8 cellular contexts compared by ENCODE assay signal in the genomic region with DNA sequence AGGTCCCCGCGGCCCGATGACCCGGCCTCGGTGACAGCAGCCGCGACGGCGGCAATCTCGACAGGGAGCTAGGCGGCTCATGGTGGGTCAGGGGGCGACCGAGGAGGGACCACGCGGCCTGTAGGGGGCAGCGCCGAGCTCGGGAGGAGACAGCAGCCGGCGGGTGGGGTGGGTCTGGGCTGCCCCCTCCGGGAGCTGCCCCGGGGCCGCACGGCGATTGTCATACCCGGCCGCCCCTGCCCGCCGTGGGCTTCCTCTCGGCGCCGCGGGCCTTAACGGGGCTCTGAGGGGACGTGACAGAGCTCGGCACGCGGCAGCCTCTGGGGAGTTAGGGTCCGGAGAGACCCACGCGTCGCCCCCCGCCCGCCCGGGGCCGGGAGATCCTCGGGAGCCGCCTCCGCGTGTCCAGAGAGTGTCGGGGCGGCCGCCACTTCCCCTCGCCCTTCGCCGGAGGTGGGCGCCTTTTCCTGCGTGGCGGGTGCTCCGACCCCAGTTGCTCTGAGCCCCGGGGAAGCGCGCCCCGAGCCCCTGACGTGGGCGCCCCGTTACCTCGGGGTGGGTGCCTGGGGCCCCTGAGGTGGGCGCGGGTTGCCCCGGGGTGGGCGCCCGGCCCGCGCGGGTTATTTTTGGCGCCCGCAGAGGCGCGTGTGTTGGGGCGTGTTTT. TPM values are rescaled to one million over a fixed set of nuclear protein-coding genes. Genes with fewer than 3 reads are reported as not detected.
DNase-seq lines count a peak whose midpoint lies in the region; ATAC-seq and TF ChIP-seq lines count a peak whose summit lies in the region.

No MANE protein-coding gene starts in this region.

- H3K4me3 ChIP-seq in Jurkat, Clone E6-1 (ENCODE audit: low read length): peak overlapping the region; percentile 82
- peak overlapping the region; percentile 78 for H3K4me3 ChIP-seq in effector memory CD4-positive, alpha-beta T cell (ENCODE audit: insufficient read depth, low read depth, low read length, poor library complexity, severe bottlenecking)

- H3K27ac Mint-ChIP-seq in Calu3 (ENCODE audit: unreplicated experiment) (peak overlapping the region; percentile 31), mesothelial cell of epicardium (no peak overlapping the region)

- H3K27me3 ChIP-seq in effector memory CD4-positive, alpha-beta T cell (replicated peaks; ENCODE audit: control insufficient read depth, insufficient read depth, low read length, poor library complexity, severe bottlenecking): no peaks in the 10 kb centered on the region

- no peaks in the 10 kb centered on the region for H3K9me3 ChIP-seq in effector memory CD4-positive, alpha-beta T cell (ENCODE audit: control insufficient read depth, low read length)

- H3K4me3 Mint-ChIP-seq in Calu3 (ENCODE audit: low read depth, unreplicated experiment): peak overlapping the region; percentile 79
- H3K4me3 Mint-ChIP-seq in mesothelial cell of epicardium: peak overlapping the region; percentile 89

- ATAC-seq in GM21515 (IDR thresholded peaks at IDR 0.05; ENCODE audit: unreplicated experiment): peak; percentile 43

- no peaks in the 10 kb centered on the region for H3K36me3 ChIP-seq in effector memory CD4-positive, alpha-beta T cell (ENCODE audit: control insufficient read depth, insufficient read depth, low read length)

- H3K9me3 Mint-ChIP-seq in Calu3 (ENCODE audit: low read depth, unreplicated experiment) (no peaks in the 10 kb centered on the region), mesothelial cell of epicardium (no peaks in the 10 kb centered on the region)

- BruUV-seq in Calu3 (replicated peaks; lab: Mats Ljungman, UMichigan): no TSS peak

- peaks cover 2% of the 10 kb centered on the region for H3K4me1 ChIP-seq in effector memory CD4-positive, alpha-beta T cell (ENCODE audit: control insufficient read depth, insufficient read depth, low read length, poor library complexity, severe bottlenecking)

- CTCF ChIA-PET in Calu3 (lab: Charles Lee): interaction anchor here (0.6 to 1.2 kb wide), 10 partner anchors 10 to 457 kb away, joined by 3 to 8 read pairs (median 4); no protein-coding TSS in a partner anchor

- H3K27me3 Mint-ChIP-seq in Calu3 (ENCODE audit: unreplicated experiment): no peaks in the 10 kb centered on the region
- H3K27me3 Mint-ChIP-seq in mesothelial cell of epicardium (ENCODE audit: low read depth): peaks cover 51% of the 10 kb centered on the region

- intact Hi-C loops in Calu3 (cut with micrococcal nuclease; ENCODE audit: unreplicated experiment): loop anchor here (10.0 kb wide), 2 partner anchors 279 to 351 kb away; partner anchors contain the start of gene DAZL

- TF ChIP-seq CTCF in Calu3 (IDR thresholded peaks at IDR 0.05; ENCODE audit: unreplicated experiment): no peak
- TF ChIP-seq CTCF in mesothelial cell of epicardium (IDR thresholded peaks at IDR 0.05; ENCODE audit: unreplicated experiment): no peak

- DNase-seq in Calu3 (peak; percentile 83), mesothelial cell of epicardium (ENCODE audit: low spot score in 2 of 2, unreplicated experiment in 2 of 2) (peak; percentile 38 to 72), putamen (ENCODE audit: low spot score) (no peak)
- DNase-seq in Jurkat, Clone E6-1 (ENCODE audit: low read depth, low spot score): no peak
- peak; percentile 81 to 86 for DNase-seq in activated CD4-positive, alpha-beta T cell treated with anti-CD3 and anti-CD28 coated beads, Interleukin-2, amount 50 U/mL, for 48 hours
- peak; percentile 42 to 59 (median 42) for DNase-seq in effector memory CD4-positive, alpha-beta T cell
- peak; percentile 52 to 61 for DNase-seq in stimulated activated CD8-positive, alpha-beta memory T cell treated with anti-CD3 and anti-CD28 coated beads, Interleukin-7, amount 100 ng/mL, for 1 hour (ENCODE audit: low read depth in 2 of 2)

- H3K4me1 Mint-ChIP-seq in Calu3 (ENCODE audit: low read depth, unreplicated experiment) (peaks cover 15% of the 10 kb centered on the region), mesothelial cell of epicardium (peaks cover 31% of the 10 kb centered on the region)

- H3K27ac ChIP-seq in effector memory CD4-positive, alpha-beta T cell (ENCODE audit: insufficient read depth, low read length, poor library complexity, severe bottlenecking): peak overlapping the region; percentile 93

- H3K36me3 Mint-ChIP-seq in Calu3 (ENCODE audit: insufficient read depth, unreplicated experiment) (peaks cover 20% of the 10 kb centered on the region), mesothelial cell of epicardium (no peaks in the 10 kb centered on the region)

RNA-seq across cellular contexts. Expression of gene PLCL2, which starts 0.5 kb away (rescaled TPM):
- total RNA-seq in Calu3 (2022) (5.4 and 5.8 TPM in 2 replicates), mesothelial cell of epicardium (3.6 to 3.7 TPM (median 3.6 TPM) in 3 replicates)
- polyA plus RNA-seq in Jurkat, Clone E6-1 (2012; ENCODE audit: insufficient read depth, insufficient read length): 14.7 TPM

Comparison
In these comparisons a context has a peak if more than half of its experiments do, and no peak if none do; other contexts are left out.
1. DNase-seq: peak in Calu3 (single experiment), activated CD4-positive, alpha-beta T cell treated with anti-CD3 and anti-CD28 coated beads, Interleukin-2, amount 50 U/mL, for 48 hours (2 of 2), effector memory CD4-positive, alpha-beta T cell (3 of 3), mesothelial cell of epicardium (2 of 2) and stimulated activated CD8-positive, alpha-beta memory T cell treated with anti-CD3 and anti-CD28 coated beads, Interleukin-7, amount 100 ng/mL, for 1 hour (2 of 2); none in Jurkat, Clone E6-1 (single experiment) and putamen (single experiment).